11 cellular contexts compared by ENCODE assay signal in the genomic region with DNA sequence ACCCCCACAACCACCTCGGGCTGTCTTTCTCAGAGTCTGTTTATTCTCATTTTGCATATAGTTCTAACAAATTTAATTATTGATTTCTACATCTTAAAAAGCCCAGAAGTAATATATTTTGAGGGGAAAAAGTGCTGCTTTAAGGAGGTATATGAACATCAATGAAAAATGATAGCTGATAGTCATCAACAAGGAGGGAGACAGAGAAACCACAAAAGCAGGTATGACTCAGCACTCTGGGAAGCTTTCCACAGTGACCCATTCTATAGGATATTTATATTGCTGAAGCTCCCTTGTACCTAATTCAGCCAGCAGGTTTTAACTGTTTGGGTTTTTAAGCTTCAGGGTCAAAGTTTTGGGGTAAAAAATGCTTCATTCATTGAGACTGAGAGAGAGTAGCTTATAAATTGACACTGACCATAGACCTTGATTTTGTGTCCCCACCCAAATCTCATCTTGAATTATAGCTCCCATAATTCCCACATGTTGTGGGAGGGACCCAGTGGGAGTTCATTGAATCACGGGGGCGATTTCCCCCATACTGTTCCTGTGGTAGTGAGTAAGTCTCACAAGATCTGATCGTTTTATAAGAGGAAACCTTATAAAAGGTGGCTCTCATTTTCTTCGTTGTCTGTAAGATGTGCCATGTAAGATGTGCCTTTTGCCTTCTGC. TPM values are rescaled to one million over a fixed set of nuclear protein-coding genes. Genes with fewer than 3 reads are reported as not detected.
DNase-seq lines count a peak whose midpoint lies in the region; ATAC-seq and TF ChIP-seq lines count a peak whose summit lies in the region.
"Had no signal": no experiment of that assay in that cellular context is flagged by ENCODE, and none has a peak within 500 bp of the region (broad histone marks: within the 10 kb centered on the region; RNA-seq: fewer than 3 reads in every experiment).

No MANE protein-coding gene starts in this region.

- H3K36me3 ChIP-seq in mammary epithelial cell (ENCODE audit: insufficient read depth, low read length) (peaks cover 6% of the 10 kb centered on the region), rectal smooth muscle tissue (ENCODE audit: control insufficient read depth, insufficient read depth, low read length) (peaks cover 5% of the 10 kb centered on the region)

- no peak for TF ChIP-seq CTCF in mammary epithelial cell (conservative IDR thresholded peaks at IDR 0.05 in 1 of 2, IDR thresholded peaks at IDR 0.05 in 1 of 2; ENCODE audit: extremely low read depth in 1 of 2, insufficient read depth in 1 of 2, low read depth in 1 of 2, low read length in 2 of 2)

- H3K4me3 ChIP-seq in mammary epithelial cell (replicated peaks in 1 of 3; ENCODE audit: insufficient read depth in 1 of 3, low read depth in 2 of 3, low read length in 3 of 3), result no peak overlapping the region
- H3K4me3 ChIP-seq in rectal smooth muscle tissue (ENCODE audit: low read length), result no peak overlapping the region
- H3K4me3 ChIP-seq: tibial artery had no signal

- intact Hi-C loops in mammary epithelial cell (cut with micrococcal nuclease), result no loop called here

- BruUV-seq in mammary epithelial cell (replicated peaks; lab: Mats Ljungman, UMichigan), result no TSS peak

- peak overlapping the region; percentile 7 for H3K4me2 ChIP-seq in mammary epithelial cell (ENCODE audit: insufficient read depth, low read depth, low read length)

- DNase-seq in SIG-M5 treated with dmso at 0.1 percent for 504 hours (lab: John Stamatoyannopoulos, UW; ENCODE audit: unreplicated experiment), result peak; percentile 26
- no peak for DNase-seq in SIG-M5 (lab: John Stamatoyannopoulos, UW)
- peak; percentile 66 for DNase-seq in NCI-H226
- peak; percentile 80 for DNase-seq in mammary epithelial cell
- DNase-seq in superior temporal gyrus (ENCODE audit: extremely low spot score), result no peak
- DNase-seq in SKM-1 treated with dmso at 0.1 percent for 144 hours (lab: John Stamatoyannopoulos, UW; ENCODE audit: unreplicated experiment), result no peak
- DNase-seq: AML-193, tibial artery had no signal

- H3K4me1 ChIP-seq in mammary epithelial cell (ENCODE audit: insufficient read depth, low read length) (peaks cover 23% of the 10 kb centered on the region), rectal smooth muscle tissue (ENCODE audit: control insufficient read depth, insufficient read depth, low read length) (peaks cover 43% of the 10 kb centered on the region)

- 79% methylated on average over 5 of the region's 5 CpGs for WGBS in mammary epithelial cell (ENCODE audit: low coverage, missing lambda C conversion rate)

- peak overlapping the region; percentile 31 for H3K27ac ChIP-seq in mammary epithelial cell (ENCODE audit: insufficient read depth, low read depth, low read length)
- peak overlapping the region; percentile 72 for H3K27ac ChIP-seq in rectal smooth muscle tissue (ENCODE audit: low read depth, low read length)
- H3K27ac ChIP-seq: tibial artery had no signal

- peaks cover 54% of the 10 kb centered on the region for H3K79me2 ChIP-seq in mammary epithelial cell (ENCODE audit: insufficient read depth, low read length)

- H2AFZ ChIP-seq in mammary epithelial cell (ENCODE audit: low read depth, low read length), result no peak overlapping the region

- no peak overlapping the region for H3K9ac ChIP-seq in mammary epithelial cell (ENCODE audit: insufficient read depth, low read length)
- H3K9ac ChIP-seq in rectal smooth muscle tissue (ENCODE audit: low read length), result no peak overlapping the region

- CTCF ChIA-PET in mammary epithelial cell (lab: Charles Lee; ENCODE audit: low non-redundant PET), result interaction anchor here (0.6 to 1.1 kb wide), 2 partner anchors 102 to 170 kb away, joined by 3 read pairs; no protein-coding TSS in a partner anchor

- no peaks in the 10 kb centered on the region for H3K9me3 ChIP-seq in mammary epithelial cell (replicated peaks; ENCODE audit: insufficient read depth, low read length)

- in situ Hi-C loops in mammary epithelial cell (cut with MboI; ENCODE audit: low sequenced_read_pairs in 2 of 2), result no loop called here

- ATAC-seq in HG02938 (IDR thresholded peaks at IDR 0.05; ENCODE audit: unreplicated experiment), result no peak
- ATAC-seq: Right ventricle myocardium inferior had no signal

- H4K20me1 ChIP-seq in mammary epithelial cell (ENCODE audit: insufficient read depth, low read length), result no peaks in the 10 kb centered on the region

- dilution Hi-C loops in mammary epithelial cell (cut with HindIII; ENCODE audit: low sequenced_read_pairs), result no loop called here

- H3K27me3 ChIP-seq in mammary epithelial cell (ENCODE audit: insufficient read depth, low read length) (no peaks in the 10 kb centered on the region), rectal smooth muscle tissue (ENCODE audit: control insufficient read depth, insufficient read depth, low read length) (no peaks in the 10 kb centered on the region)
- H3K27me3 ChIP-seq: tibial artery had no signal

RNA-seq across cellular contexts. Expression of a gene that starts 27.4 kb away (rescaled TPM):
- total RNA-seq in mammary epithelial cell, result 10 to 100 TPM; 20.7 to 24.2 TPM
- 16.6 TPM for polyA plus RNA-seq in mammary epithelial cell
- polyA minus RNA-seq in mammary epithelial cell, result 22.5 TPM

Comparison
In these comparisons a context has a peak if more than half of its experiments do, and no peak if none do; other contexts are left out.
1. DNase-seq: peak in SIG-M5 treated with dmso at 0.1 percent for 504 hours (single experiment), NCI-H226 (single experiment) and mammary epithelial cell (single experiment); none in SIG-M5 (single experiment), superior temporal gyrus (single experiment) and SKM-1 treated with dmso at 0.1 percent for 144 hours (single experiment).